ENCODE assay signal across 1 cellular context in the genomic region with DNA sequence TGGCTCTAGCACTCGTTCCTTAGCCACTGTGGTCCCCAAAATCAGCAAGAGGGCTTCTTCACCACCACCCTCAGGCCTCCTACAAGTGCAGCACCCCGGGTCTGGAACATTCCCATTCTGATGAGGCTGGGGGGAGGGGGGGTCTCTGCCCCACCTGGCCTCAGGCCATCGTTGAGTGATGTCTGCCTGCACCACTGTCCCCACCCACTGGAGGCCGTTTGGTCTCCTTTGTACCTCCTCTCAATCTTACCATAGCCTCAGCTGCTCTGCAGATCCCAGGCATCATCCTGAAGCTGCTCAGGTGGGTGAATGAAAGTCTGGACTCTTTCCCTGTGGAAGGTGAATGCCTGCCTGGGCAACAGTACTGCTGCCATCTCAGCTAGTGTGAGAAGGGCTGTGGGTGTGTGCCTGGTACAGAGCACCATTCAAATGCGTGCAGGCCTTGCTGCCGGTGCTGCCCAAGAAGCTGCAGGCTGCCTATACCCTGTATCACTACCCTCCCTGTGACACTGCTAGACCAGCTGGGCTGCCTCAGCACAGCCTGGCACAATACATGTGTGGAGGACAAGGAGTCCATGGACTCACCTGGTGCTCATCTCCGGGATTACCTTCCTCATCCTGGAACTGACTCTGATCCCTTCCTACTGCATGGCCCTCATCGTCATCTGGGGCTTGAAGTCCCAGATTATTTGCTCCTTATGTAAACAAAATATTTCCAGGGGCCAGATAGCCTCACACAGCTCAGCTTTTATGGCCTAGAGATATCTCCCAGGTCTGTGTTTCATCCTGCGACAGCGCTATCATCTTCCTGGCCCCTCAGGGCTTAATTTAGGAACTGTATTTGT.
TF ChIP-seq lines count a peak whose summit lies in the region.

No MANE protein-coding gene starts in this region.

TF ChIP-seq in GM23338, 12 proteins besides CTCF, POLR2A, EP300 and RAD21 (continued from another document):
- no peak for TF ChIP-seq ZNF462 (CRISPR knock-in tag; IDR thresholded peaks at IDR 0.05)
TF ChIP-seq in GM23338: peak in this region for 0.
